Comparison of ENCODE assay signal across 8 cellular contexts in genomic region chr17:61139219-61139618, GRCh38.
DNase-seq lines count a peak whose midpoint lies in the region; ATAC-seq and TF ChIP-seq lines count a peak whose summit lies in the region.

No MANE protein-coding gene starts in this region.

- H3K27ac Mint-ChIP-seq in CD8-positive, alpha-beta T cell: peak overlapping the region; percentile 84

- no peak for TF ChIP-seq CTCF in CD8-positive, alpha-beta T cell (IDR thresholded peaks at IDR 0.05)
- TF ChIP-seq CTCF in BE2C (IDR thresholded peaks at IDR 0.05; ENCODE audit: low read depth, low read length): no peak

- peak overlapping the region; percentile 71 for H3K4me3 Mint-ChIP-seq in CD8-positive, alpha-beta T cell

- H3K4me3 ChIP-seq in CD8-positive, alpha-beta T cell (ENCODE audit: low read depth, low read length): no peak overlapping the region
- H3K4me3 ChIP-seq in BE2C (ENCODE audit: low read depth, low read length): no peak overlapping the region

- no peaks in the 10 kb centered on the region for H3K36me3 ChIP-seq in CD8-positive, alpha-beta T cell (ENCODE audit: insufficient read depth, low read length)
- no peaks in the 10 kb centered on the region for H3K36me3 ChIP-seq in BE2C

- H3K4me1 Mint-ChIP-seq in CD8-positive, alpha-beta T cell (ENCODE audit: low read depth): peaks cover 33% of the 10 kb centered on the region

- no peak overlapping the region for H3K27ac ChIP-seq in CD8-positive, alpha-beta T cell (ENCODE audit: low read depth, low read length)
- no peak overlapping the region for H3K27ac ChIP-seq in substantia nigra (ENCODE audit: low read depth, low read length, poor library complexity, severe bottlenecking)

- H3K27me3 ChIP-seq in CD8-positive, alpha-beta T cell (ENCODE audit: insufficient read depth, low read length): no peaks in the 10 kb centered on the region
- no peaks in the 10 kb centered on the region for H3K27me3 ChIP-seq in BE2C

- no peaks in the 10 kb centered on the region for H3K9me3 Mint-ChIP-seq in CD8-positive, alpha-beta T cell

- peak; percentile 19 to 77 (median 46) for DNase-seq in CD8-positive, alpha-beta T cell
- peak; percentile 73 for DNase-seq in KG1 (lab: John Stamatoyannopoulos, UW)
- DNase-seq in activated CD4-positive, alpha-beta T cell treated with anti-CD3 and anti-CD28 coated beads, Interleukin-2, amount 50 U/mL, for 1 hour: peak; percentile 50
- peak; percentile 79 for DNase-seq in fibroblast of peridontal ligament (ENCODE audit: extremely low read depth)
- peak; percentile 5 to 9 for DNase-seq in stimulated activated CD8-positive, alpha-beta memory T cell treated with anti-CD3 and anti-CD28 coated beads, Interleukin-2, amount 100 ng/mL, for 48 hours (ENCODE audit: low read depth in 2 of 2)
- DNase-seq in substantia nigra (lab: John Stamatoyannopoulos, UW): no peak
- DNase-seq in BE2C: no peak

- intact Hi-C loops in CD8-positive, alpha-beta T cell (cut with DNase I, micrococcal nuclease): loop anchor here (1.0 to 5.0 kb wide), 2 partner anchors 83 kb away; no protein-coding TSS in a partner anchor

- peaks cover 23% of the 10 kb centered on the region for H3K4me1 ChIP-seq in CD8-positive, alpha-beta T cell (ENCODE audit: insufficient read depth, low read length)
- H3K4me1 ChIP-seq in BE2C: peaks cover 17% of the 10 kb centered on the region

- ATAC-seq in CD8-positive, alpha-beta T cell: peak; percentile 98
- peak; percentile 99 for ATAC-seq in GM21528 (IDR thresholded peaks at IDR 0.05; ENCODE audit: low FRiP score, unreplicated experiment)

- H3K27me3 Mint-ChIP-seq in CD8-positive, alpha-beta T cell (ENCODE audit: low read depth): no peaks in the 10 kb centered on the region

- H3K36me3 Mint-ChIP-seq in CD8-positive, alpha-beta T cell: no peaks in the 10 kb centered on the region

- POLR2A ChIA-PET in CD8-positive, alpha-beta T cell (lab: Charles Lee): interaction anchor here (0.8 kb wide), 1 partner anchor 50 kb away, joined by 3 read pairs; no protein-coding TSS in a partner anchor

- H3K9me3 ChIP-seq in CD8-positive, alpha-beta T cell (ENCODE audit: low read length): no peaks in the 10 kb centered on the region
- H3K9me3 ChIP-seq in BE2C: no peaks in the 10 kb centered on the region

- CTCF ChIA-PET in CD8-positive, alpha-beta T cell (lab: Charles Lee): interaction anchor here (1.2 kb wide), 1 partner anchor 9 kb away, joined by 4 read pairs; no protein-coding TSS in a partner anchor

Comparison
In these comparisons a context has a peak if more than half of its experiments do, and no peak if none do; other contexts are left out.
1. DNase-seq: peak in CD8-positive, alpha-beta T cell (7 of 7), KG1 (single experiment), activated CD4-positive, alpha-beta T cell treated with anti-CD3 and anti-CD28 coated beads, Interleukin-2, amount 50 U/mL, for 1 hour (single experiment), fibroblast of peridontal ligament (single experiment) and stimulated activated CD8-positive, alpha-beta memory T cell treated with anti-CD3 and anti-CD28 coated beads, Interleukin-2, amount 100 ng/mL, for 48 hours (2 of 2); none in substantia nigra (0 of 49) and BE2C (single experiment).